ENCODE assay signal across 10 cellular contexts in the genomic region with DNA sequence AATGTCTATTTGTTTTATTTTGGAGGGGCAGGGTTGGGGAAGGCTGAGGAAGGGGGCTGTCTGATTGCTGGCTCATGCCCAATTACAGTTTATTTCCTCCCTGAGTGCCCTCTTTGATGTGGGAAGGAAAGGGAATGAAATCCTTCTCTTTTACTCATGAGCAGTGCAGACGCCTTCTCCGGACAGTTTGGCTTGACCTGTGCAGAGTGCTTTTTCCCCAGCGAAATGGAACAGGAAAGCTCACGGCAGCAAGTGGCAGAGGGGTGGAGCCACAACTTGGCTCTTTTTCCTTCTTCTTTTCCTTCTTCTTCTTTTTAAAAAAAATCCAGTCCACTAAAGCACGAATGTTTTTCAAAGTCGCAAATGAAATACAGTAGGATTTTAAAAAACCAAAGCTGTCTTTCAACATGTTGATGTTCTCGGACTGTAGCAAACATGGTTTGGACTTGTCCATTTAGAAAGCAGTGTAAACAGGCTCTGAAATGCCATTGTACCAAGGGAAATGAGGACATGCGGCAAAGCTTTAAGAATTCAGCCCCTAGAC. TPM values are rescaled to one million over a fixed set of nuclear protein-coding genes. Genes with fewer than 3 reads are reported as not detected.
A peak's percentile ranks its signal among the peaks of the same experiment; 100 is the strongest.
DNase-seq lines count a peak whose midpoint lies in the region; ATAC-seq and TF ChIP-seq lines count a peak whose summit lies in the region.
"Had no signal": no experiment of that assay in that cellular context is flagged by ENCODE, and none has a peak within 500 bp of the region (broad histone marks: within the 10 kb centered on the region; RNA-seq: fewer than 3 reads in every experiment).

No MANE protein-coding gene starts in this region.

- H2AFZ ChIP-seq in parathyroid adenoma = no peak overlapping the region

- no peaks in the 10 kb centered on the region for H3K27me3 ChIP-seq in parathyroid adenoma (ENCODE audit: control insufficient read depth, insufficient read depth, low read length)

- no peaks in the 10 kb centered on the region for H3K36me3 Mint-ChIP-seq in activated naive CD4-positive, alpha-beta T cell treated with anti-CD3 and anti-CD28 coated beads, Interleukin-2, amount 10 ng/mL, durations not matched to agents 7 days and 5 days

- DNase-seq in EL = peak; percentile 31
- peak; percentile 57 for DNase-seq in UCSD-AML1 (lab: John Stamatoyannopoulos, UW; ENCODE audit: unreplicated experiment)
- no peak for DNase-seq in Right ventricle myocardium superior
- DNase-seq in NCI-H82 treated with DMSO at 0.1 percent for 48 hours (lab: John Stamatoyannopoulos, UW; ENCODE audit: unreplicated experiment) = no peak
- DNase-seq in stimulated activated naive CD8-positive, alpha-beta T cell treated with anti-CD3 and anti-CD28 coated beads, Interleukin-15, amount 100 ng/mL, for 72 hours = no peak
- no peak for DNase-seq in activated naive CD4-positive, alpha-beta T cell treated with anti-CD3 and anti-CD28 coated beads, Interleukin-2, amount 10 ng/mL, durations not matched to agents 7 days and 5 days
- no peak for DNase-seq in activated CD8-positive, alpha-beta memory T cell treated with anti-CD3 and anti-CD28 coated beads, Interleukin-2, amount 50 U/mL, for 48 hours
- DNase-seq: activated CD4-positive, alpha-beta T cell treated with anti-CD3 and anti-CD28 coated beads, Interleukin-2, amount 50 U/mL, for 4 hours; NCI-H2081 treated with DMSO at 0.1 percent for 48 hours had no signal

- H3K79me2 ChIP-seq in parathyroid adenoma = no peaks in the 10 kb centered on the region

- peak; percentile 74 for ATAC-seq in Right ventricle myocardium superior (ENCODE audit: poor library complexity)
- ATAC-seq in stimulated activated naive CD8-positive, alpha-beta T cell treated with anti-CD3 and anti-CD28 coated beads, Interleukin-15, amount 100 ng/mL, for 72 hours = no peak

- H3K4me1 Mint-ChIP-seq in stimulated activated naive CD8-positive, alpha-beta T cell treated with anti-CD3 and anti-CD28 coated beads, Interleukin-15, amount 100 ng/mL, for 72 hours = no peaks in the 10 kb centered on the region
- H3K4me1 Mint-ChIP-seq in activated naive CD4-positive, alpha-beta T cell treated with anti-CD3 and anti-CD28 coated beads, Interleukin-2, amount 10 ng/mL, durations not matched to agents 7 days and 5 days = no peaks in the 10 kb centered on the region

- no peaks in the 10 kb centered on the region for H3K9me3 ChIP-seq in parathyroid adenoma (ENCODE audit: control insufficient read depth, low read length)

- peaks cover 40% of the 10 kb centered on the region for H3K27me3 Mint-ChIP-seq in stimulated activated naive CD8-positive, alpha-beta T cell treated with anti-CD3 and anti-CD28 coated beads, Interleukin-15, amount 100 ng/mL, for 72 hours
- H3K27me3 Mint-ChIP-seq in activated naive CD4-positive, alpha-beta T cell treated with anti-CD3 and anti-CD28 coated beads, Interleukin-2, amount 10 ng/mL, durations not matched to agents 7 days and 5 days = peaks cover 31% of the 10 kb centered on the region

- intact Hi-C loops in Right ventricle myocardium superior (cut with DNase I) = no loop called here

- no peak overlapping the region for H3K4me3 ChIP-seq in parathyroid adenoma (ENCODE audit: low read depth, low read length)

- H3K4me1 ChIP-seq in parathyroid adenoma = no peaks in the 10 kb centered on the region

- no peaks in the 10 kb centered on the region for H3K36me3 ChIP-seq in parathyroid adenoma (ENCODE audit: control insufficient read depth, insufficient read depth, low read length)

- no peak overlapping the region for H3K9ac ChIP-seq in parathyroid adenoma

- no peaks in the 10 kb centered on the region for H3K9me3 Mint-ChIP-seq in stimulated activated naive CD8-positive, alpha-beta T cell treated with anti-CD3 and anti-CD28 coated beads, Interleukin-15, amount 100 ng/mL, for 72 hours
- no peaks in the 10 kb centered on the region for H3K9me3 Mint-ChIP-seq in activated naive CD4-positive, alpha-beta T cell treated with anti-CD3 and anti-CD28 coated beads, Interleukin-2, amount 10 ng/mL, durations not matched to agents 7 days and 5 days

- CTCF ChIA-PET in activated naive CD4-positive, alpha-beta T cell treated with anti-CD3 and anti-CD28 coated beads, Interleukin-2, amount 10 ng/mL, durations not matched to agents 7 days and 5 days (lab: Charles Lee) = interaction anchor here (0.5 kb wide), 1 partner anchor 28 kb away, joined by 3 read pairs; no protein-coding TSS in a partner anchor

- H3K27ac Mint-ChIP-seq in stimulated activated naive CD8-positive, alpha-beta T cell treated with anti-CD3 and anti-CD28 coated beads, Interleukin-15, amount 100 ng/mL, for 72 hours = no peak overlapping the region
- H3K27ac Mint-ChIP-seq in activated naive CD4-positive, alpha-beta T cell treated with anti-CD3 and anti-CD28 coated beads, Interleukin-2, amount 10 ng/mL, durations not matched to agents 7 days and 5 days = no peak overlapping the region

- H3K27ac ChIP-seq in parathyroid adenoma = no peak overlapping the region

- no peak for TF ChIP-seq CTCF in parathyroid adenoma (IDR thresholded peaks at IDR 0.05)

- no peak overlapping the region for H3K4me3 Mint-ChIP-seq in stimulated activated naive CD8-positive, alpha-beta T cell treated with anti-CD3 and anti-CD28 coated beads, Interleukin-15, amount 100 ng/mL, for 72 hours
- H3K4me3 Mint-ChIP-seq in activated naive CD4-positive, alpha-beta T cell treated with anti-CD3 and anti-CD28 coated beads, Interleukin-2, amount 10 ng/mL, durations not matched to agents 7 days and 5 days = no peak overlapping the region

- peak overlapping the region; percentile 32 for H3K4me2 ChIP-seq in parathyroid adenoma (ENCODE audit: low read length)

RNA-seq across cellular contexts. Expression of gene RAB31, which starts 34.6 kb away (rescaled TPM):
- total RNA-seq in Right ventricle myocardium superior = 12.1 TPM

Comparison
In these comparisons a context has a peak if more than half of its experiments do, and no peak if none do; other contexts are left out.
1. DNase-seq: peak in EL (single experiment) and UCSD-AML1 (single experiment); none in Right ventricle myocardium superior (single experiment), NCI-H82 treated with DMSO at 0.1 percent for 48 hours (single experiment), stimulated activated naive CD8-positive, alpha-beta T cell treated with anti-CD3 and anti-CD28 coated beads, Interleukin-15, amount 100 ng/mL, for 72 hours (0 of 2), activated naive CD4-positive, alpha-beta T cell treated with anti-CD3 and anti-CD28 coated beads, Interleukin-2, amount 10 ng/mL, durations not matched to agents 7 days and 5 days (single experiment) and activated CD8-positive, alpha-beta memory T cell treated with anti-CD3 and anti-CD28 coated beads, Interleukin-2, amount 50 U/mL, for 48 hours (single experiment).